ENCODE assay signal across 1 cellular context in genomic region chr20:32823737-32824588, GRCh38.
TF ChIP-seq lines count a peak whose summit lies in the region.

No MANE protein-coding gene starts in this region.

TF ChIP-seq in HepG2, 621 proteins besides CTCF, POLR2A, EP300 and RAD21 (continued from another document):
- TF ChIP-seq GPBP1L1 (CRISPR knock-in tag; IDR thresholded peaks at IDR 0.05) (no peak), RFX5 (IDR thresholded peaks at IDR 0.05; ENCODE audit: low read depth, low read length) (no peak), CCDC6 (CRISPR knock-in tag; IDR thresholded peaks at IDR 0.05) (no peak), AGO2 (optimal IDR thresholded peaks at IDR 0.05; ENCODE audit: low read depth, low read length) (no peak), EZH2 (conservative IDR thresholded peaks at IDR 0.05; ENCODE audit: low read depth, low read length) (no peak), ZHX1 (CRISPR knock-in tag; IDR thresholded peaks at IDR 0.05; ENCODE audit: low read depth) (no peak), TBL1XR1 (IDR thresholded peaks at IDR 0.05; ENCODE audit: borderline replicate concordance, low read length, partially characterized antibody) (no peak), CHD4 (IDR thresholded peaks at IDR 0.05; ENCODE audit: borderline replicate concordance, low read length) (0 out of 2 replicates have a peak, but pooled peaks have one; percentile 26), ZSCAN5A (CRISPR knock-in tag; IDR thresholded peaks at IDR 0.05; ENCODE audit: borderline replicate concordance) (peak; percentile 79), ZNF34 (CRISPR knock-in tag; IDR thresholded peaks at IDR 0.05; ENCODE audit: borderline replicate concordance) (0 out of 2 replicates have a peak, but pooled peaks have one; percentile 67), BRF2 (CRISPR knock-in tag; IDR thresholded peaks at IDR 0.05) (no peak), ZNF326 (CRISPR knock-in tag; IDR thresholded peaks at IDR 0.05; ENCODE audit: borderline replicate concordance) (no peak), ZNF850 (CRISPR knock-in tag; conservative IDR thresholded peaks at IDR 0.05) (no peak)
